In the genomic region with DNA sequence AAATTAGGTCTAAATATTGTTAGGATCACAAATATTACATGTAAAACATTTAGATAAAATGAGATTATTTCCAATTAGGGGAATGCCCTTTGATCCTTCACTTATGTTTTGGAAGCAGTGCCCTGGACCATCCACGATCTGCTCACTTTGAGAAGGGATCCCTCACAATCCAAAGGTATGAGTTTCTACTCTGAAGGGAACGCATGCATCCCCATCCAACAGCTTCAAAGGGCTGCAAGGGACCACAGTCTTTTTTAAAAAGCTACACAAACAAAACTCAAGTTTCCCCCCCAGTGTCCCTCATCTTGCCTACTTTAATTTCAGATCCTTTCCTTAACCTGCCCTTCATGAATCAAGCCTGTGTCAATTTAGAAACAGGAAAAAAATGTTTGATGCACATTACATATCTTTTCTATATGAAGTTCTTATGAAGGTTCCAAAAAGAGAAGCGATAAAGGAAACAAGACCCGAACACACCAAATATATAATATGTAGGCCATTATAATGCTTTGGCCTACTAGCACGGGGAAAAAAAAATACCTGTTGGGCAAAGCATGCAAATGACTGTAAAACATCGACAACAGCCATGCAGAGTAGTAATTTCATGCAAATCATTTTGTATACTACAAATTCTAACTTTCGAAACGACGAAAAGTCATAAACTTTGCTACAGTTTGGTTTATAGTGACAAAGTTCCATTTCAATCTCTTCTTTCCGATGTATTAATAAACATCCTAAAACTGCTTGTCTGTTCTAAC, we compare ENCODE assay signal across 8 cellular contexts. TPM values are rescaled to one million over a fixed set of nuclear protein-coding genes. Genes with fewer than 3 reads are reported as not detected.
DNase-seq lines count a peak whose midpoint lies in the region; ATAC-seq and TF ChIP-seq lines count a peak whose summit lies in the region.

No MANE protein-coding gene starts in this region.

- 12 to 24% methylated on average over 10 of the region's 10 CpGs for WGBS in esophagus squamous epithelium, 2 donors

- H3K4me1 ChIP-seq in Panc1 (ENCODE audit: control insufficient read depth, insufficient read depth, low read length) (peaks cover 29% of the 10 kb centered on the region), esophagus squamous epithelium (peaks cover 10 to 65% (median 36%) of the 10 kb centered on the region in 3 donors), rectal smooth muscle tissue (ENCODE audit: control insufficient read depth, insufficient read depth, low read length) (peaks cover 17% of the 10 kb centered on the region)

- no peak for TF ChIP-seq POLR2A in esophagus squamous epithelium (IDR thresholded peaks at IDR 0.05)

- peaks cover 19% of the 10 kb centered on the region for H3K36me3 ChIP-seq in Panc1 (ENCODE audit: control insufficient read depth, insufficient read depth, low read length)
- H3K36me3 ChIP-seq in esophagus squamous epithelium: peaks cover 0 to 15% (median 0%) of the 10 kb centered on the region in 3 donors
- no peaks in the 10 kb centered on the region for H3K36me3 ChIP-seq in rectal smooth muscle tissue (ENCODE audit: control insufficient read depth, insufficient read depth, low read length)

- H3K27me3 ChIP-seq in Panc1 (ENCODE audit: control insufficient read depth, insufficient read depth, low read length): no peaks in the 10 kb centered on the region
- H3K27me3 ChIP-seq in esophagus squamous epithelium: no peaks in the 10 kb centered on the region
- H3K27me3 ChIP-seq in rectal smooth muscle tissue (ENCODE audit: control insufficient read depth, insufficient read depth, low read length): no peaks in the 10 kb centered on the region

- DNase-seq in GM12865 (ENCODE audit: low read depth): peak; percentile 21
- no peak for DNase-seq in Panc1 (ENCODE audit: low read depth, low spot score)
- no peak for DNase-seq in esophagus squamous epithelium (lab: John Stamatoyannopoulos, UW)

- H3K9me3 ChIP-seq in Panc1 (ENCODE audit: control insufficient read depth, insufficient read depth, low read depth, low read length) (no peaks in the 10 kb centered on the region), esophagus squamous epithelium (no peaks in the 10 kb centered on the region)

- peak overlapping the region; percentile 98 for H3K27ac ChIP-seq in Panc1 (ENCODE audit: low read length)
- peak overlapping the region in 3 of 4 donors; percentile 31 to 95 (median 89) for H3K27ac ChIP-seq in esophagus squamous epithelium
- H3K27ac ChIP-seq in rectal smooth muscle tissue (ENCODE audit: low read depth, low read length): peak overlapping the region; percentile 1

- CTCF ChIA-PET in Panc1 (lab: Charles Lee): no interaction called here

- BruUV-seq in Panc1 (replicated peaks; lab: Mats Ljungman, UMichigan): TSS peak; percentile 83

- intact Hi-C loops in Panc1 (cut with micrococcal nuclease; ENCODE audit: unreplicated experiment) (no loop called here), esophagus squamous epithelium (cut with DNase I) (loop anchor here (5.0 kb wide), 1 partner anchor 46 kb away; no protein-coding TSS in a partner anchor)

- H3K9ac ChIP-seq in rectal smooth muscle tissue (ENCODE audit: low read length): no peak overlapping the region

- ATAC-seq in Panc1: no peak
- ATAC-seq in HG02763 (IDR thresholded peaks at IDR 0.05; ENCODE audit: unreplicated experiment): no peak
- ATAC-seq in GM21447 (IDR thresholded peaks at IDR 0.05; ENCODE audit: unreplicated experiment): no peak
- no peak for ATAC-seq in HG03571 (IDR thresholded peaks at IDR 0.05; ENCODE audit: unreplicated experiment)
- ATAC-seq in HG03095 (IDR thresholded peaks at IDR 0.05; ENCODE audit: unreplicated experiment): no peak

- POLR2A ChIA-PET in Panc1 (lab: Charles Lee): interaction anchor here (0.7 kb wide), 1 partner anchor 15 kb away, joined by 4 read pairs; no protein-coding TSS in a partner anchor

- H3K4me3 ChIP-seq in GM12865 (ENCODE audit: low read depth, low read length): peak overlapping the region; percentile 77
- H3K4me3 ChIP-seq in Panc1 (ENCODE audit: low read depth in 2 of 2, low read length in 2 of 2): peak overlapping the region; percentile 92 to 96
- peak overlapping the region; percentile 56 to 89 (median 84) for H3K4me3 ChIP-seq in esophagus squamous epithelium
- H3K4me3 ChIP-seq in rectal smooth muscle tissue (ENCODE audit: low read length): peak overlapping the region; percentile 97

- in situ Hi-C loops in Panc1 (cut with HindIII; ENCODE audit: low pct_unique_long_range_greater_than_20kb, low sequenced_read_pairs): no loop called here

- TF ChIP-seq CTCF in GM12865 (IDR thresholded peaks at IDR 0.05; ENCODE audit: insufficient read depth, low read depth, low read length, missing control alignments) (no peak), Panc1 (IDR thresholded peaks at IDR 0.05) (no peak), esophagus squamous epithelium (IDR thresholded peaks at IDR 0.05) (no peak)

RNA-seq across cellular contexts. Expression of a gene that starts 2.0 kb away (rescaled TPM):
- total RNA-seq in Panc1 (2021; ENCODE audit: unreplicated experiment) (214 TPM), esophagus squamous epithelium (100 to 1,000 TPM in 2 of 4 donors, 10 to 100 TPM in 2; 71.8 to 135 (median 101) TPM)
- 181 TPM for polyA plus RNA-seq in Panc1 (2012; ENCODE audit: insufficient read length)

RNA-seq across cellular contexts. Expression of a gene that starts 25.3 kb away (rescaled TPM):
- total RNA-seq in Panc1 (2021; ENCODE audit: unreplicated experiment): 72.8 TPM
- 70.6 TPM for polyA plus RNA-seq in Panc1 (2012; ENCODE audit: insufficient read length)
- 10 to 100 TPM; 20.8 to 43.6 (median 37.1) TPM for total RNA-seq in esophagus squamous epithelium

RNA-seq across cellular contexts. Expression of a gene that starts 49.1 kb away (rescaled TPM):
- 18.0 TPM for total RNA-seq in Panc1 (2021; ENCODE audit: unreplicated experiment)
- polyA plus RNA-seq in Panc1 (2012; ENCODE audit: insufficient read length): 14.0 TPM
- 1 to 10 TPM in 2 of 4 donors, under 1 TPM in 2; 0.19 to 1.7 (median 1.1) TPM for total RNA-seq in esophagus squamous epithelium

Comparison
In these comparisons a context has a peak if more than half of its experiments do, and no peak if none do; other contexts are left out.
1. H3K27ac ChIP-seq: peak in every context shown above with its lines; median percentile 98 in Panc1; 89 in esophagus squamous epithelium; 1 in rectal smooth muscle tissue.